Comparison of ENCODE assay signal across 8 cellular contexts in genomic region chr13:114226699-114227323, GRCh38. TPM values are rescaled to one million over a fixed set of nuclear protein-coding genes. Genes with fewer than 3 reads are reported as not detected.
DNase-seq lines count a peak whose midpoint lies in the region; ATAC-seq and TF ChIP-seq lines count a peak whose summit lies in the region.

No MANE protein-coding gene starts in this region.

- ATAC-seq in GM18909 (IDR thresholded peaks at IDR 0.05; ENCODE audit: poor library complexity, unreplicated experiment): peak; percentile 74
- peak; percentile 86 for ATAC-seq in HG03439 (IDR thresholded peaks at IDR 0.05; ENCODE audit: unreplicated experiment)
- ATAC-seq in lung (ENCODE audit: insufficient read depth, low FRiP score): peak; percentile 93

- peak; percentile 76 to 88 for DNase-seq in AML-193 (lab: John Stamatoyannopoulos, UW)
- peak; percentile 84 for DNase-seq in NCI-H69 (lab: John Stamatoyannopoulos, UW)
- DNase-seq in activated CD4-positive, alpha-beta T cell treated with anti-CD3 and anti-CD28 coated beads, Interleukin-2, amount 50 U/mL, for 4 hours: peak; percentile 82 to 85
- peak; percentile 92 for DNase-seq in dermis blood vessel endothelial cell
- DNase-seq in lung (ENCODE audit: low spot score): peak; percentile 88
- peak; percentile 34 for DNase-seq in stimulated activated CD8-positive, alpha-beta memory T cell treated with anti-CD3 and anti-CD28 coated beads, Interleukin-12 subunit alpha, Interleukin-12 subunit beta, amount 100 ng/mL, for 24 hours (ENCODE audit: extremely low read depth)

- no peak overlapping the region for H3K27ac ChIP-seq in lung (ENCODE audit: low read depth in 1 of 2, low read length in 1 of 2)

- TF ChIP-seq CTCF in lung (IDR thresholded peaks at IDR 0.05; ENCODE audit: control extremely low read depth, extremely low read depth): peak; percentile 98

- WGBS in lung, 2 donors: 6 to 9% methylated on average over 19 of the region's 19 CpGs

- H3K4me3 ChIP-seq in lung: no peak overlapping the region

- H3K36me3 ChIP-seq in lung (ENCODE audit: control insufficient read depth in 2 of 2, insufficient read depth in 2 of 2, low read length in 2 of 2): no peaks in the 10 kb centered on the region

- H3K4me1 ChIP-seq in lung (ENCODE audit: control insufficient read depth in 2 of 2, insufficient read depth in 2 of 2, low read length in 2 of 2): no peaks in the 10 kb centered on the region

- H3K9me3 ChIP-seq in lung (ENCODE audit: control insufficient read depth in 2 of 2, insufficient read depth in 1 of 2, low read length in 1 of 2): no peaks in the 10 kb centered on the region

- no peaks in the 10 kb centered on the region for H3K27me3 ChIP-seq in lung (ENCODE audit: control insufficient read depth, insufficient read depth)

RNA-seq across cellular contexts. Expression of gene CDC16, which starts 7.9 kb away (rescaled TPM):
- total RNA-seq in dermis blood vessel endothelial cell (46.5 and 62.8 TPM in 2 replicates), lung (100 to 1,000 TPM in 1 of 2 donors, 10 to 100 TPM in 1; 51.7 to 123 TPM)
- polyA plus RNA-seq in lung: 10 to 100 TPM; 34.3 to 66.3 TPM

RNA-seq across cellular contexts. Expression of gene CFAP97D2, which starts 47.8 kb away (rescaled TPM):
- not detected in 2 replicates for total RNA-seq in dermis blood vessel endothelial cell
- total RNA-seq in lung: 1 to 10 TPM; 1.3 to 3.7 TPM
- 1 to 10 TPM; 1.4 to 1.6 TPM for polyA plus RNA-seq in lung

RNA-seq across cellular contexts. Expression of gene UPF3A, which starts 54.6 kb away (rescaled TPM):
- total RNA-seq in dermis blood vessel endothelial cell (24.0 and 25.5 TPM in 2 replicates), lung (10 to 100 TPM; 41.6 to 43.0 TPM)
- polyA plus RNA-seq in lung: 10 to 100 TPM; 31.3 to 57.1 TPM

Comparison
In these comparisons a context has a peak if more than half of its experiments do, and no peak if none do; other contexts are left out.
1. DNase-seq: peak in every context shown above with its lines; median percentile 92 in dermis blood vessel endothelial cell; 88 in lung; 84 in NCI-H69; 84 in activated CD4-positive, alpha-beta T cell treated with anti-CD3 and anti-CD28 coated beads, Interleukin-2, amount 50 U/mL, for 4 hours; 82 in AML-193; 34 in stimulated activated CD8-positive, alpha-beta memory T cell treated with anti-CD3 and anti-CD28 coated beads, Interleukin-12 subunit alpha, Interleukin-12 subunit beta, amount 100 ng/mL, for 24 hours.